24 cellular contexts compared by ENCODE assay signal in genomic region chr6:39897699-39898098, GRCh38. TPM values are rescaled to one million over a fixed set of nuclear protein-coding genes. Genes with fewer than 3 reads are reported as not detected.
DNase-seq lines count a peak whose midpoint lies in the region; ATAC-seq, FAIRE-seq and TF ChIP-seq lines count a peak whose summit lies in the region.
"Had no signal": no experiment of that assay in that cellular context is flagged by ENCODE, and none has a peak within 500 bp of the region (broad histone marks: within the 10 kb centered on the region; RNA-seq: fewer than 3 reads in every experiment).

No MANE protein-coding gene starts in this region.

- FAIRE-seq in RCC 7860 (lab: Jason Lieb, UNC) = no peak
- FAIRE-seq: frontal cortex, H54 had no signal

- peaks cover 10 to 16% of the 10 kb centered on the region in 2 donors for H3K4me1 Mint-ChIP-seq in stimulated activated naive B cell treated with anti-CD40 and anti-IgM and Interleukin-4, amounts not matched to agents 10 μg/mL and 1 μg/mL and 100 μg/mL, for 72 hours
- no peaks in the 10 kb centered on the region for H3K4me1 Mint-ChIP-seq in MCF 10A (ENCODE audit: insufficient read depth, unreplicated experiment)
- H3K4me1 Mint-ChIP-seq: activated CD4-positive, alpha-beta T cell treated with anti-CD3 and anti-CD28 coated beads for 36 hours; activated T-helper 17 cell treated with anti-CD3 and anti-CD28 coated beads, Interleukin-2, amount 50 U/mL, for 72 hours; CD8-positive, alpha-beta memory T cell had no signal

- H3K36me3 Mint-ChIP-seq in stimulated activated naive B cell treated with anti-CD40 and anti-IgM and Interleukin-4, amounts not matched to agents 10 μg/mL and 1 μg/mL and 100 μg/mL, for 72 hours = no peaks in the 10 kb centered on the region
- H3K36me3 Mint-ChIP-seq in MCF 10A (ENCODE audit: insufficient read depth, unreplicated experiment) = peaks cover 1% of the 10 kb centered on the region
- H3K36me3 Mint-ChIP-seq: brain; CD8-positive, alpha-beta memory T cell had no signal

- POLR2A ChIA-PET in MCF 10A (lab: Yijun Ruan, JAX) = interaction anchor here (0.7 kb wide), 1 partner anchor 285 kb away, joined by 3 read pairs; no protein-coding TSS in a partner anchor

- peak; percentile 23 for DNase-seq in ELF-1 (ENCODE audit: low read depth, low spot score)
- peak; percentile 26 for DNase-seq in RCC 7860 (ENCODE audit: low spot score)
- peak; percentile 35 for DNase-seq in iPS-NIHi11 (ENCODE audit: low spot score)
- no peak for DNase-seq in stimulated activated naive B cell treated with anti-CD40 and anti-IgM and Interleukin-4, amounts not matched to agents 10 μg/mL and 1 μg/mL and 100 μg/mL, for 72 hours
- no peak for DNase-seq in SHP77 treated with DMSO at 0.1 percent for 48 hours (lab: John Stamatoyannopoulos, UW)
- no peak for DNase-seq in MCF 10A (ENCODE audit: unreplicated experiment)
- DNase-seq: activated CD4-positive, alpha-beta T cell treated with anti-CD3 and anti-CD28 coated beads for 36 hours; activated naive CD4-positive, alpha-beta T cell treated with anti-CD3 and anti-CD28 coated beads, Interleukin-2, amount 50 U/mL, for 16 hours; CD8-positive, alpha-beta memory T cell; KG1; MG63; NCI-H1105 treated with DMSO at 0.1 percent for 48 hours; NCI-H1930; NCI-H226; NCI-H526 treated with DMSO at 0.1 percent for 48 hours; nephron progenitor cell; retina; stimulated activated naive CD4-positive, alpha-beta T cell treated with Interleukin-2 at 50 U/mL for 16 hours had no signal

- intact Hi-C loops in MCF 10A (cut with micrococcal nuclease) = no loop called here

- no TSS peak for BruUV-seq in MCF 10A (replicated peaks; lab: Mats Ljungman, UMichigan)

- CTCF ChIA-PET in MCF 10A (lab: Yijun Ruan, JAX) = interaction anchor here (0.6 kb wide), 1 partner anchor 509 kb away, joined by 3 read pairs; no protein-coding TSS in a partner anchor

- peaks cover 15 to 33% of the 10 kb centered on the region in 2 donors for H3K27me3 Mint-ChIP-seq in stimulated activated naive B cell treated with anti-CD40 and anti-IgM and Interleukin-4, amounts not matched to agents 10 μg/mL and 1 μg/mL and 100 μg/mL, for 72 hours
- H3K27me3 Mint-ChIP-seq in MCF 10A (ENCODE audit: insufficient read depth, unreplicated experiment) = no peaks in the 10 kb centered on the region
- H3K27me3 Mint-ChIP-seq: brain had no signal

- no peak overlapping the region for H3K4me3 Mint-ChIP-seq in stimulated activated naive B cell treated with anti-CD40 and anti-IgM and Interleukin-4, amounts not matched to agents 10 μg/mL and 1 μg/mL and 100 μg/mL, for 72 hours
- H3K4me3 Mint-ChIP-seq in MCF 10A (ENCODE audit: unreplicated experiment) = no peak overlapping the region
- H3K4me3 Mint-ChIP-seq: activated CD4-positive, alpha-beta T cell treated with anti-CD3 and anti-CD28 coated beads for 36 hours; activated T-helper 17 cell treated with anti-CD3 and anti-CD28 coated beads, Interleukin-2, amount 50 U/mL, for 72 hours; brain; CD8-positive, alpha-beta memory T cell; nephron progenitor cell had no signal

- peak overlapping the region; percentile 47 for H3K27ac Mint-ChIP-seq in stimulated activated naive B cell treated with anti-CD40 and anti-IgM and Interleukin-4, amounts not matched to agents 10 μg/mL and 1 μg/mL and 100 μg/mL, for 72 hours
- H3K27ac Mint-ChIP-seq in MCF 10A (ENCODE audit: low read depth, unreplicated experiment) = no peak overlapping the region
- H3K27ac Mint-ChIP-seq: activated CD4-positive, alpha-beta T cell treated with anti-CD3 and anti-CD28 coated beads for 36 hours; activated T-helper 17 cell treated with anti-CD3 and anti-CD28 coated beads, Interleukin-2, amount 50 U/mL, for 72 hours; CD8-positive, alpha-beta memory T cell; nephron progenitor cell had no signal

- TF ChIP-seq CTCF in MCF 10A (IDR thresholded peaks at IDR 0.05; ENCODE audit: unreplicated experiment) = no peak

- H3K9me3 Mint-ChIP-seq in stimulated activated naive B cell treated with anti-CD40 and anti-IgM and Interleukin-4, amounts not matched to agents 10 μg/mL and 1 μg/mL and 100 μg/mL, for 72 hours = no peaks in the 10 kb centered on the region
- no peaks in the 10 kb centered on the region for H3K9me3 Mint-ChIP-seq in MCF 10A (ENCODE audit: unreplicated experiment)
- H3K9me3 Mint-ChIP-seq: activated T-helper 17 cell treated with anti-CD3 and anti-CD28 coated beads, Interleukin-2, amount 50 U/mL, for 72 hours; brain; CD8-positive, alpha-beta memory T cell; nephron progenitor cell had no signal

- peak; percentile 79 to 83 for ATAC-seq in stimulated activated naive B cell treated with anti-CD40 and anti-IgM and Interleukin-4, amounts not matched to agents 10 μg/mL and 1 μg/mL and 100 μg/mL, for 72 hours (replicated peaks)
- no peak for ATAC-seq in HG02885 (IDR thresholded peaks at IDR 0.05; ENCODE audit: poor library complexity, unreplicated experiment)
- ATAC-seq: activated CD4-positive, alpha-beta T cell treated with anti-CD3 and anti-CD28 coated beads for 36 hours; activated T-helper 17 cell treated with anti-CD3 and anti-CD28 coated beads, Interleukin-2, amount 50 U/mL, for 72 hours; left lobe of liver had no signal

RNA-seq across cellular contexts. Expression of gene MOCS1, which starts 36.6 kb away (rescaled TPM):
- 4.9 and 5.3 TPM in 2 replicates for total RNA-seq in MCF 10A (2022)

Comparison
In these comparisons a context has a peak if more than half of its experiments do, and no peak if none do; other contexts are left out.
1. DNase-seq: peak in ELF-1 (single experiment), RCC 7860 (single experiment) and iPS-NIHi11 (single experiment); none in stimulated activated naive B cell treated with anti-CD40 and anti-IgM and Interleukin-4, amounts not matched to agents 10 μg/mL and 1 μg/mL and 100 μg/mL, for 72 hours (single experiment), SHP77 treated with DMSO at 0.1 percent for 48 hours (single experiment) and MCF 10A (single experiment).